In the genomic region with DNA sequence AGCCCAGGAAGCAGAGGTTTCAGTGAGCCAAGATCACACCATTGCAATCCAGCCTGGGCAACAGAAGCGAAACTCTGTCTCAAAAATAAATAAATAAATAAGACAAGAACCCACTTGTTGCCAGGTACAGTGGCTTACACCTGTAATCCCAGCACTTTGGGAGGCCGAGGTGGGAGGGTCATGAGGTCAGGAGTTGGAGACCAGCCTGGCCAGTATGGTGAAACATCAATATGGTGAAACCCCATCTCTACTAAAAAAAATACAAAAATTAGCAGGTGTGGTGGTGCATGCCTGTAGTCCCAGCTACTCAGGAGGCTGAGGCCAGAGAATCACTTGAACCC, we compare ENCODE assay signal across 9 cellular contexts. TPM values are rescaled to one million over a fixed set of nuclear protein-coding genes. Genes with fewer than 3 reads are reported as not detected.
DNase-seq lines count a peak whose midpoint lies in the region; ATAC-seq and TF ChIP-seq lines count a peak whose summit lies in the region.
"Not testable (repeated sequence)": the region's sequence is repeated elsewhere in the genome, so short reads cannot be mapped to it uniquely, and the experiment has no call there.
"Had no signal": no experiment of that assay in that cellular context is flagged by ENCODE, and none has a peak within 500 bp of the region (broad histone marks: within the 10 kb centered on the region; RNA-seq: fewer than 3 reads in every experiment).

No MANE protein-coding gene starts in this region.

- not testable (repeated sequence) for DNase-seq in GM12865 (ENCODE audit: low read depth); PC-3; activated T-cell treated with anti-CD3 and anti-CD28 coated beads, Interleukin-2, amount 50 U/mL, for 72 hours; chondrocyte (ENCODE audit: low spot score); heart left ventricle; mesothelial cell of epicardium (ENCODE audit: low spot score in 2 of 2, unreplicated experiment in 2 of 2); sigmoid colon; vagina (ENCODE audit: extremely low spot score in 2 of 2)

- not testable (repeated sequence) for TF ChIP-seq POLR2A in heart left ventricle (IDR thresholded peaks at IDR 0.05); sigmoid colon (IDR thresholded peaks at IDR 0.05); vagina (IDR thresholded peaks at IDR 0.05)

- not testable (repeated sequence) for H3K36me3 ChIP-seq in PC-3 (ENCODE audit: low read depth, low read length); heart left ventricle; sigmoid colon; vagina

- ATAC-seq in PC-3; activated T-cell treated with anti-CD3 and anti-CD28 coated beads, Interleukin-2, amount 50 U/mL, for 72 hours (replicated peaks in 1 of 2); heart left ventricle: not testable (repeated sequence)

- H3K36me3 Mint-ChIP-seq in activated T-cell treated with anti-CD3 and anti-CD28 coated beads, Interleukin-2, amount 50 U/mL, for 72 hours (ENCODE audit: insufficient read depth in 2 of 2); chondrocyte (ENCODE audit: low read depth); mesothelial cell of epicardium: not testable (repeated sequence)

- peak overlapping the region; percentile 99 for H3K4me2 ChIP-seq in PC-3 (ENCODE audit: low read length)

- not testable (repeated sequence) for H3K9me2 ChIP-seq in PC-3 (replicated peaks; ENCODE audit: low read length)

- not testable (repeated sequence) for H3K27ac Mint-ChIP-seq in activated T-cell treated with anti-CD3 and anti-CD28 coated beads, Interleukin-2, amount 50 U/mL, for 72 hours; mesothelial cell of epicardium
- peak overlapping the region; percentile 74 for H3K27ac Mint-ChIP-seq in chondrocyte (ENCODE audit: unreplicated experiment)

- not testable (repeated sequence) for H3K9me3 Mint-ChIP-seq in activated T-cell treated with anti-CD3 and anti-CD28 coated beads, Interleukin-2, amount 50 U/mL, for 72 hours; chondrocyte (ENCODE audit: low read depth); mesothelial cell of epicardium

- H3K9ac ChIP-seq in PC-3 (ENCODE audit: low read length) = peak overlapping the region; percentile 87

- not testable (repeated sequence) for H3F3A ChIP-seq in PC-3 (ENCODE audit: low read length, unreplicated experiment)

- not testable (repeated sequence) for BruUV-seq in PC-3 (replicated peaks; lab: Mats Ljungman, UMichigan)

- H3K4me1 ChIP-seq in PC-3 (ENCODE audit: insufficient read depth, low read length) = peaks cover 20% of the 10 kb centered on the region
- peaks cover 6 to 44% (median 34%) of the 10 kb centered on the region in 12 donors for H3K4me1 ChIP-seq in heart left ventricle
- peaks cover 0 to 37% (median 26%) of the 10 kb centered on the region in 4 donors for H3K4me1 ChIP-seq in sigmoid colon
- H3K4me1 ChIP-seq in vagina = peaks cover 37% of the 10 kb centered on the region

- H3K79me2 ChIP-seq in PC-3 (ENCODE audit: low read length) = peaks cover 40% of the 10 kb centered on the region

- intact Hi-C loops in PC-3 (cut with micrococcal nuclease); heart left ventricle (cut with DNase I); vagina (cut with DNase I): not testable (repeated sequence)
- intact Hi-C loops in sigmoid colon (cut with DNase I) = loop anchor here (1.0 to 5.0 kb wide), 2 partner anchors 24 to 635 kb away; a partner anchor contains a TSS

- H3K4me3 Mint-ChIP-seq in activated T-cell treated with anti-CD3 and anti-CD28 coated beads, Interleukin-2, amount 50 U/mL, for 72 hours = peak overlapping the region; percentile 80 to 87
- peak overlapping the region; percentile 73 for H3K4me3 Mint-ChIP-seq in chondrocyte (ENCODE audit: unreplicated experiment)
- peak overlapping the region; percentile 75 for H3K4me3 Mint-ChIP-seq in mesothelial cell of epicardium

- peak overlapping the region; percentile 56 for H3K4me3 ChIP-seq in GM12865 (ENCODE audit: low read depth, low read length)
- peak overlapping the region; percentile 94 for H3K4me3 ChIP-seq in PC-3 (ENCODE audit: low read length)
- H3K4me3 ChIP-seq in heart left ventricle = peak overlapping the region; percentile 72 to 98 (median 92)
- peak overlapping the region; percentile 48 to 99 (median 92) for H3K4me3 ChIP-seq in sigmoid colon
- peak overlapping the region; percentile 81 to 88 for H3K4me3 ChIP-seq in vagina

- TF ChIP-seq EP300 in sigmoid colon (IDR thresholded peaks at IDR 0.05) = not testable (repeated sequence)

- H3K27ac ChIP-seq in PC-3 (ENCODE audit: low read length) (peak overlapping the region; percentile 78), heart left ventricle (peak overlapping the region in 11 of 12 donors; percentile 77 to 95 (median 88)), sigmoid colon (peak overlapping the region; percentile 90 to 94 (median 91)), vagina (peak overlapping the region; percentile 91)

- H3K9me3 ChIP-seq in PC-3 (ENCODE audit: low read length); heart left ventricle; sigmoid colon; vagina: not testable (repeated sequence)

- peak overlapping the region; percentile 90 for H2AFZ ChIP-seq in PC-3 (ENCODE audit: low read length)

- peaks cover 32% of the 10 kb centered on the region for H3K4me1 Mint-ChIP-seq in activated T-cell treated with anti-CD3 and anti-CD28 coated beads, Interleukin-2, amount 50 U/mL, for 72 hours (ENCODE audit: low read depth)
- H3K4me1 Mint-ChIP-seq in chondrocyte (ENCODE audit: low read depth) (peaks cover 41% of the 10 kb centered on the region), mesothelial cell of epicardium (peaks cover 33% of the 10 kb centered on the region)

- CTCF ChIA-PET in PC-3 (lab: Charles Lee) = not testable (repeated sequence)

- not testable (repeated sequence) for H3K27me3 Mint-ChIP-seq in activated T-cell treated with anti-CD3 and anti-CD28 coated beads, Interleukin-2, amount 50 U/mL, for 72 hours (ENCODE audit: low read depth); chondrocyte (ENCODE audit: low read depth); mesothelial cell of epicardium (ENCODE audit: low read depth)

- not testable (repeated sequence) for H3K27me3 ChIP-seq in PC-3 (ENCODE audit: low read length); heart left ventricle; sigmoid colon; vagina

- 68 to 75% (median 74%) methylated on average over 2 of the region's 2 CpGs for WGBS in heart left ventricle, 4 donors
- 40 to 67% methylated on average over 2 of the region's 2 CpGs for WGBS in sigmoid colon, 2 donors

- POLR2A ChIA-PET in PC-3 (lab: Charles Lee; ENCODE audit: unreplicated experiment) = not testable (repeated sequence)

- TF ChIP-seq CTCF in GM12865 (IDR thresholded peaks at IDR 0.05; ENCODE audit: insufficient read depth, low read depth, low read length, missing control alignments); PC-3 (conservative IDR thresholded peaks at IDR 0.05; ENCODE audit: low read depth, low read length); chondrocyte (IDR thresholded peaks at IDR 0.05); heart left ventricle (IDR thresholded peaks at IDR 0.05); mesothelial cell of epicardium (IDR thresholded peaks at IDR 0.05; ENCODE audit: unreplicated experiment); sigmoid colon (IDR thresholded peaks at IDR 0.05); vagina (IDR thresholded peaks at IDR 0.05): not testable (repeated sequence)

- not testable (repeated sequence) for H4K20me1 ChIP-seq in PC-3 (ENCODE audit: low read length)

RNA-seq across cellular contexts. Expression of a gene that starts 0.8 kb away (rescaled TPM):
- 18.1 and 23.8 TPM in 2 replicates for total RNA-seq in PC-3 (2014; rRNA removed)
- 10 to 100 TPM; 29.4 to 34.8 TPM for total RNA-seq in activated T-cell treated with anti-CD3 and anti-CD28 coated beads, Interleukin-2, amount 50 U/mL, for 72 hours
- 34.4 to 36.5 TPM (median 36.1 TPM) in 3 replicates for total RNA-seq in chondrocyte
- total RNA-seq in heart left ventricle = 10 to 100 TPM; 24.5 to 70.1 (median 55.7) TPM
- polyA plus RNA-seq in heart left ventricle = 10 to 100 TPM; 50.0 to 56.9 TPM
- total RNA-seq in mesothelial cell of epicardium = 53.8 to 60.3 TPM (median 54.7 TPM) in 3 replicates
- 10 to 100 TPM; 15.0 to 38.2 (median 17.9) TPM for total RNA-seq in sigmoid colon
- 10 to 100 TPM; 14.4 to 25.6 (median 15.7) TPM for polyA plus RNA-seq in sigmoid colon
- 34.6 TPM for total RNA-seq in vagina

RNA-seq across cellular contexts. Expression of a gene that starts 23.4 kb away (rescaled TPM):
- 0.47 TPM in 1 of 2 replicates, not detected in the other for total RNA-seq in PC-3 (2014; rRNA removed)
- total RNA-seq in activated T-cell treated with anti-CD3 and anti-CD28 coated beads, Interleukin-2, amount 50 U/mL, for 72 hours = not detected
- not detected in 3 replicates for total RNA-seq in chondrocyte
- total RNA-seq in heart left ventricle = not detected
- not detected for polyA plus RNA-seq in heart left ventricle
- not detected in 3 replicates for total RNA-seq in mesothelial cell of epicardium
- not detected for total RNA-seq in sigmoid colon
- polyA plus RNA-seq in sigmoid colon = not detected
- total RNA-seq in vagina = not detected
- polyA plus RNA-seq: small intestine had no signal

RNA-seq across cellular contexts. Expression of a gene that starts 23.7 kb away (rescaled TPM):
- total RNA-seq in PC-3 (2014; rRNA removed) (2.5 and 5.2 TPM in 2 replicates), chondrocyte (3.1 to 5.8 TPM (median 3.2 TPM) in 3 replicates), heart left ventricle (1 to 10 TPM; 1.6 to 4.8 (median 3.3) TPM), mesothelial cell of epicardium (6.0 to 7.3 TPM (median 6.4 TPM) in 3 replicates), sigmoid colon (1 to 10 TPM; 3.8 to 10.0 (median 5.7) TPM), vagina (7.4 TPM)
- 1 to 10 TPM; 3.0 to 3.4 TPM for total RNA-seq in activated T-cell treated with anti-CD3 and anti-CD28 coated beads, Interleukin-2, amount 50 U/mL, for 72 hours
- polyA plus RNA-seq in heart left ventricle (1 to 10 TPM; 1.9 to 4.8 TPM), sigmoid colon (1 to 10 TPM; 1.8 to 3.8 (median 1.8) TPM)
